Comparison of ENCODE assay signal across 9 cellular contexts in genomic region chr1:62384276-62385005, GRCh38. TPM values are rescaled to one million over a fixed set of nuclear protein-coding genes. Genes with fewer than 3 reads are reported as not detected.
DNase-seq lines count a peak whose midpoint lies in the region; ATAC-seq and TF ChIP-seq lines count a peak whose summit lies in the region.
"Had no signal": no experiment of that assay in that cellular context is flagged by ENCODE, and none has a peak within 500 bp of the region (broad histone marks: within the 10 kb centered on the region; RNA-seq: fewer than 3 reads in every experiment).

No MANE protein-coding gene starts in this region.

- peaks cover 5% of the 10 kb centered on the region for H3K4me1 Mint-ChIP-seq in endodermal cell

- WGBS in endodermal cell (ENCODE audit: insufficient coverage in 1 of 2, insufficient read length in 1 of 2), 2 experiments = 93% methylated on average over 5 to 7 of the region's 7 CpGs

- intact Hi-C loops in left colon (cut with DNase I, micrococcal nuclease) = no loop called here

- no peak overlapping the region for H3K4me3 ChIP-seq in AG10803 (ENCODE audit: low read length)
- H3K4me3 ChIP-seq in endodermal cell (ENCODE audit: low read length) = no peak overlapping the region

- H3K27ac ChIP-seq in endodermal cell (ENCODE audit: low read depth, low read length) = no peak overlapping the region

- no peaks in the 10 kb centered on the region for H3K36me3 Mint-ChIP-seq in endodermal cell (ENCODE audit: low read depth)

- ATAC-seq in left colon = peak; percentile 58
- no peak for ATAC-seq in GM21447 (IDR thresholded peaks at IDR 0.05; ENCODE audit: unreplicated experiment)
- no peak for ATAC-seq in GM21423 (IDR thresholded peaks at IDR 0.05; ENCODE audit: unreplicated experiment)

- no peaks in the 10 kb centered on the region for H3K9me3 ChIP-seq in endodermal cell (ENCODE audit: control insufficient read depth, low read length)

- no peaks in the 10 kb centered on the region for H3K27me3 Mint-ChIP-seq in endodermal cell (ENCODE audit: insufficient read depth)

- no peaks in the 10 kb centered on the region for H3K27me3 ChIP-seq in endodermal cell (ENCODE audit: control insufficient read depth, insufficient read depth, low read length, poor library complexity, severe bottlenecking)

- H3K4me1 ChIP-seq in endodermal cell (ENCODE audit: control insufficient read depth, insufficient read depth, low read length) = no peaks in the 10 kb centered on the region

- no peak overlapping the region for H3K27ac Mint-ChIP-seq in endodermal cell

- H3K36me3 ChIP-seq in endodermal cell (ENCODE audit: control insufficient read depth, insufficient read depth, low read length) = no peaks in the 10 kb centered on the region

- no peak for TF ChIP-seq CTCF in AG10803 (conservative IDR thresholded peaks at IDR 0.05; ENCODE audit: low read length)
- TF ChIP-seq CTCF in endodermal cell (conservative IDR thresholded peaks at IDR 0.05) = no peak

- H3K4me3 Mint-ChIP-seq in endodermal cell = no peak overlapping the region

- peaks cover 2% of the 10 kb centered on the region for H3K9me3 Mint-ChIP-seq in endodermal cell

- DNase-seq in AG10803 (ENCODE audit: low read depth) (peak; percentile 95), NCI-H1105 treated with DMSO at 0.1 percent for 48 hours (lab: John Stamatoyannopoulos, UW) (peak; percentile 96), amniotic epithelial cell (ENCODE audit: low read depth) (peak; percentile 61), left colon (peak in 1 of 2 donors; percentile 29), cerebellar nuclear complex (lab: John Stamatoyannopoulos, UW) (no peak), endodermal cell (no peak)
- DNase-seq: glutamatergic neuron had no signal

- no peak overlapping the region for H3K9ac ChIP-seq in endodermal cell (ENCODE audit: extremely low read depth, low read length, poor library complexity, severe bottlenecking)

RNA-seq across cellular contexts. Expression of gene USP1, which starts 52.4 kb away (rescaled TPM):
- total RNA-seq in left colon (10 to 100 TPM; 21.2 to 23.3 TPM), endodermal cell (10 to 100 TPM; 42.5 to 55.8 TPM)
- 56.7 TPM for polyA plus RNA-seq in endodermal cell (2013, experiment 1 of 2)
- polyA plus RNA-seq in endodermal cell (2013, experiment 2 of 2) = 61.8 TPM

Comparison
In these comparisons a context has a peak if more than half of its experiments do, and no peak if none do; other contexts are left out.
1. DNase-seq: peak in AG10803 (single experiment), NCI-H1105 treated with DMSO at 0.1 percent for 48 hours (single experiment) and amniotic epithelial cell (single experiment); none in cerebellar nuclear complex (0 of 2) and endodermal cell (single experiment).